In genomic region chr9:113657765-113658564, GRCh38 we compare ENCODE assay signal across 8 cellular contexts.
A peak's percentile ranks its signal among the peaks of the same experiment; 100 is the strongest.
DNase-seq lines count a peak whose midpoint lies in the region; ATAC-seq and TF ChIP-seq lines count a peak whose summit lies in the region.

No MANE protein-coding gene starts in this region.

- TF ChIP-seq CTCF in AG10803 (conservative IDR thresholded peaks at IDR 0.05; ENCODE audit: low read length) (peak; percentile 98), colonic mucosa (IDR thresholded peaks at IDR 0.05) (peak; percentile 94), liver (IDR thresholded peaks at IDR 0.05; ENCODE audit: low read depth, low read length, missing input control) (peak; percentile 97)

- DNase-seq in AG10803 (ENCODE audit: low read depth) (peak; percentile 79), NCI-H510A treated with DMSO at 0.1 percent for 48 hours (lab: John Stamatoyannopoulos, UW) (peak; percentile 79), colonic mucosa (peak; percentile 88)
- DNase-seq in activated CD4-positive, alpha-beta T cell treated with anti-CD3 and anti-CD28 coated beads for 4 hours: peak; percentile 63 to 79
- peak; percentile 58 to 69 (median 59) for DNase-seq in stimulated activated CD4-positive, alpha-beta T cell treated with anti-CD3 and anti-CD28 coated beads, TNF-alpha, amount 100 ng/mL, for 4 hours (ENCODE audit: low read depth in 3 of 3)

- H3K4me1 ChIP-seq in colonic mucosa (no peaks in the 10 kb centered on the region), liver (ENCODE audit: control insufficient read depth in 4 of 4, insufficient read depth in 4 of 4, low read length in 3 of 4) (peaks cover 1 to 32% (median 11%) of the 10 kb centered on the region in 4 donors)

- ATAC-seq in GM18873 (IDR thresholded peaks at IDR 0.05; ENCODE audit: low FRiP score, unreplicated experiment) (peak; percentile 74), HG03354 (IDR thresholded peaks at IDR 0.05; ENCODE audit: poor library complexity, severe bottlenecking, unreplicated experiment) (peak; percentile 81)

- TF ChIP-seq RAD21 in liver (IDR thresholded peaks at IDR 0.05): peak; percentile 98 to 100

- no peak overlapping the region for H3K4me3 ChIP-seq in AG10803 (ENCODE audit: low read length)
- no peak overlapping the region for H3K4me3 ChIP-seq in colonic mucosa
- H3K4me3 ChIP-seq in liver (ENCODE audit: low read depth in 1 of 3, low read length in 3 of 3): no peak overlapping the region

- no peaks in the 10 kb centered on the region for H3K9me3 ChIP-seq in colonic mucosa
- no peaks in the 10 kb centered on the region for H3K9me3 ChIP-seq in liver (ENCODE audit: control insufficient read depth in 4 of 4, low read length in 3 of 4)

- intact Hi-C loops in colonic mucosa (cut with DNase I): loop anchor here (2.0 to 10.0 kb wide), 4 partner anchors 196 to 383 kb away; partner anchors contain the start of genes CDC26, PRPF4 and RGS3

- H3K9ac ChIP-seq in colonic mucosa (ENCODE audit: low read depth in 2 of 2, low read length in 2 of 2) (peak overlapping the region in 1 of 2 donors; percentile 43), liver (ENCODE audit: low read depth in 1 of 2, low read length in 2 of 2) (no peak overlapping the region)

- no peaks in the 10 kb centered on the region for H3K27me3 ChIP-seq in colonic mucosa
- H3K27me3 ChIP-seq in liver (ENCODE audit: control insufficient read depth in 4 of 4, insufficient read depth in 4 of 4, low read length in 3 of 4): no peaks in the 10 kb centered on the region

- no peaks in the 10 kb centered on the region for H3K36me3 ChIP-seq in colonic mucosa
- no peaks in the 10 kb centered on the region for H3K36me3 ChIP-seq in liver (ENCODE audit: control insufficient read depth in 4 of 4, insufficient read depth in 3 of 4, low read depth in 1 of 4, low read length in 3 of 4)

- no peak overlapping the region for H3K27ac ChIP-seq in colonic mucosa
- no peak overlapping the region for H3K27ac ChIP-seq in liver (ENCODE audit: low read depth in 1 of 2, low read length in 2 of 2)

- 31% methylated on average over 14 of the region's 14 CpGs for WGBS in liver

TF ChIP-seq in liver, 16 proteins besides CTCF, POLR2A, EP300 and RAD21:
- TF ChIP-seq, protein P1, sequence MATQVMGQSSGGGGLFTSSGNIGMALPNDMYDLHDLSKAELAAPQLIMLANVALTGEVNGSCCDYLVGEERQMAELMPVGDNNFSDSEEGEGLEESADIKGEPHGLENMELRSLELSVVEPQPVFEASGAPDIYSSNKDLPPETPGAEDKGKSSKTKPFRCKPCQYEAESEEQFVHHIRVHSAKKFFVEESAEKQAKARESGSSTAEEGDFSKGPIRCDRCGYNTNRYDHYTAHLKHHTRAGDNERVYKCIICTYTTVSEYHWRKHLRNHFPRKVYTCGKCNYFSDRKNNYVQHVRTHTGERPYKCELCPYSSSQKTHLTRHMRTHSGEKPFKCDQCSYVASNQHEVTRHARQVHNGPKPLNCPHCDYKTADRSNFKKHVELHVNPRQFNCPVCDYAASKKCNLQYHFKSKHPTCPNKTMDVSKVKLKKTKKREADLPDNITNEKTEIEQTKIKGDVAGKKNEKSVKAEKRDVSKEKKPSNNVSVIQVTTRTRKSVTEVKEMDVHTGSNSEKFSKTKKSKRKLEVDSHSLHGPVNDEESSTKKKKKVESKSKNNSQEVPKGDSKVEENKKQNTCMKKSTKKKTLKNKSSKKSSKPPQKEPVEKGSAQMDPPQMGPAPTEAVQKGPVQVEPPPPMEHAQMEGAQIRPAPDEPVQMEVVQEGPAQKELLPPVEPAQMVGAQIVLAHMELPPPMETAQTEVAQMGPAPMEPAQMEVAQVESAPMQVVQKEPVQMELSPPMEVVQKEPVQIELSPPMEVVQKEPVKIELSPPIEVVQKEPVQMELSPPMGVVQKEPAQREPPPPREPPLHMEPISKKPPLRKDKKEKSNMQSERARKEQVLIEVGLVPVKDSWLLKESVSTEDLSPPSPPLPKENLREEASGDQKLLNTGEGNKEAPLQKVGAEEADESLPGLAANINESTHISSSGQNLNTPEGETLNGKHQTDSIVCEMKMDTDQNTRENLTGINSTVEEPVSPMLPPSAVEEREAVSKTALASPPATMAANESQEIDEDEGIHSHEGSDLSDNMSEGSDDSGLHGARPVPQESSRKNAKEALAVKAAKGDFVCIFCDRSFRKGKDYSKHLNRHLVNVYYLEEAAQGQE (IDR thresholded peaks at IDR 0.05): no peak
- TF ChIP-seq EGR1 (IDR thresholded peaks at IDR 0.05; ENCODE audit: low read depth in 2 of 2): no peak
